ENCODE assay signal across 8 cellular contexts in the genomic region with DNA sequence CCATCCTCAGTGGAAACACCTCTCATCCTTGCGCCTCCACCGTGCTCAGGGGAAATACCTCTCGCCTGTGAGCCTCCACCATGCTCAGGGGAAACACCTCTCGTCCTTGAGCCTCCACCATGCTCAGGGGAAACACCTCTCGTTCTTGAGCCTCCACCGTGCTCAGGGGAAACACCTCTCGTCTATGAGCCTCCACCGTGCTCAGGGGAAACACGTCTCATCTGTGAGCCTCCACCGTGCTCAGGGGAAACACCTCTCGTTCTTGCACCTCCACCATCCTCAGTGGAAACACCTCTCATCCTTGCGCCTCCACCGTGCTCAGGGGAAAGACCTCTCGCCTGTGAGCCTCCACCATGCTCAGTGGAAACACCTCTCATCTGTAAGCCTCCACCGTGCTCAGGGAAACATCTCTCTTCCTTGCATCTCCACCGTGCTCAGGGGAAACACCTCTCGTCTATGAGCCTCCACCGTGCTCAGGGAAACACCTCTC. TPM values are rescaled to one million over a fixed set of nuclear protein-coding genes. Genes with fewer than 3 reads are reported as not detected.
DNase-seq lines count a peak whose midpoint lies in the region; ATAC-seq, FAIRE-seq and TF ChIP-seq lines count a peak whose summit lies in the region.
"Not testable (repeated sequence)": the region's sequence is repeated elsewhere in the genome, so short reads cannot be mapped to it uniquely, and the experiment has no call there.

No MANE protein-coding gene starts in this region.

- not testable (repeated sequence) for H3K27me3 ChIP-seq in CD4-positive, alpha-beta memory T cell (ENCODE audit: insufficient read depth, low read length)
- peaks cover 27% of the 10 kb centered on the region for H3K27me3 ChIP-seq in keratinocyte (ENCODE audit: control insufficient read depth, extremely low read depth, insufficient read depth, low read length)

- not testable (repeated sequence) for H2AFZ ChIP-seq in keratinocyte (ENCODE audit: control insufficient read depth, low read length)

- not testable (repeated sequence) for H3K79me2 ChIP-seq in keratinocyte (ENCODE audit: control insufficient read depth, insufficient read depth, low read length)

- H3K9me3 Mint-ChIP-seq in CD4-positive, alpha-beta memory T cell; activated B cell treated with CpG ODN at 0.5 μM for 24 hours; central memory CD8-positive, alpha-beta T cell; stimulated activated naive CD8-positive, alpha-beta T cell treated with anti-CD3 and anti-CD28 coated beads, Interleukin-15, amount 100 ng/mL, for 72 hours: not testable (repeated sequence)

- not testable (repeated sequence) for H3K4me2 ChIP-seq in keratinocyte (ENCODE audit: control insufficient read depth, extremely low read depth, insufficient read depth, low read depth, low read length)

- H3K4me1 Mint-ChIP-seq in CD4-positive, alpha-beta memory T cell; activated B cell treated with CpG ODN at 0.5 μM for 24 hours; central memory CD8-positive, alpha-beta T cell; stimulated activated naive CD8-positive, alpha-beta T cell treated with anti-CD3 and anti-CD28 coated beads, Interleukin-15, amount 100 ng/mL, for 72 hours: not testable (repeated sequence)

- ATAC-seq in GM19351 (IDR thresholded peaks at IDR 0.05; ENCODE audit: unreplicated experiment): peak; percentile 52
- ATAC-seq in activated B cell treated with CpG ODN at 0.5 μM for 24 hours (ENCODE audit: low read depth): not testable (repeated sequence)
- peak; percentile 22 for ATAC-seq in central memory CD8-positive, alpha-beta T cell (replicated peaks; ENCODE audit: extremely low read depth, poor library complexity, severe bottlenecking)
- ATAC-seq in stimulated activated naive CD8-positive, alpha-beta T cell treated with anti-CD3 and anti-CD28 coated beads, Interleukin-15, amount 100 ng/mL, for 72 hours: peak; percentile 66

- H3K36me3 Mint-ChIP-seq in CD4-positive, alpha-beta memory T cell; activated B cell treated with CpG ODN at 0.5 μM for 24 hours (ENCODE audit: low read depth); central memory CD8-positive, alpha-beta T cell (ENCODE audit: insufficient read depth): not testable (repeated sequence)

- H3K9ac ChIP-seq in keratinocyte (ENCODE audit: control insufficient read depth, extremely low read depth, insufficient read depth, low read length): not testable (repeated sequence)

- not testable (repeated sequence) for TF ChIP-seq CTCF in activated B cell treated with CpG ODN at 0.5 μM for 24 hours (IDR thresholded peaks at IDR 0.05); keratinocyte (optimal IDR thresholded peaks at IDR 0.05 in 1 of 3, IDR thresholded peaks at IDR 0.05 in 1 of 3, conservative IDR thresholded peaks at IDR 0.05 in 1 of 3; ENCODE audit: extremely low read depth in 1 of 3, insufficient read depth in 2 of 3, low read length in 3 of 3)

- not testable (repeated sequence) for H3K4me3 ChIP-seq in CD4-positive, alpha-beta memory T cell (ENCODE audit: low read length in 2 of 2); keratinocyte (ENCODE audit: control insufficient read depth in 2 of 3, extremely low read depth in 1 of 3, insufficient read depth in 2 of 3, low read depth in 1 of 3, low read length in 3 of 3)

- intact Hi-C loops in CD4-positive, alpha-beta memory T cell (cut with micrococcal nuclease): loop anchor here (2.0 kb wide), 1 partner anchor 88 kb away; no protein-coding TSS in a partner anchor
- intact Hi-C loops in activated B cell treated with CpG ODN at 0.5 μM for 24 hours (cut with micrococcal nuclease): loop anchor here (5.0 kb wide), 1 partner anchor 89 kb away; no protein-coding TSS in a partner anchor
- intact Hi-C loops in posterior vena cava (cut with DNase I): not testable (repeated sequence)

- not testable (repeated sequence) for H3K27me3 Mint-ChIP-seq in CD4-positive, alpha-beta memory T cell; activated B cell treated with CpG ODN at 0.5 μM for 24 hours; stimulated activated naive CD8-positive, alpha-beta T cell treated with anti-CD3 and anti-CD28 coated beads, Interleukin-15, amount 100 ng/mL, for 72 hours
- H3K27me3 Mint-ChIP-seq in central memory CD8-positive, alpha-beta T cell: peaks cover 10% of the 10 kb centered on the region

- H3K4me1 ChIP-seq in CD4-positive, alpha-beta memory T cell (ENCODE audit: insufficient read depth, low read length); keratinocyte (ENCODE audit: control insufficient read depth, extremely low read depth, insufficient read depth, low read length): not testable (repeated sequence)

- H3K9me1 ChIP-seq in keratinocyte (ENCODE audit: control insufficient read depth, extremely low read depth, insufficient read depth, low read length): not testable (repeated sequence)

- POLR2A ChIA-PET in CD4-positive, alpha-beta memory T cell (lab: Charles Lee; ENCODE audit: partially characterized antibody); activated B cell treated with CpG ODN at 0.5 μM for 24 hours (lab: Charles Lee): not testable (repeated sequence)

- dilution Hi-C loops in keratinocyte (cut with MboI; ENCODE audit: extremely low pct_ligation_motif_present, low sequenced_read_pairs): not testable (repeated sequence)

- H3K27ac Mint-ChIP-seq in CD4-positive, alpha-beta memory T cell: peak overlapping the region; percentile 5 to 83 (median 71)
- H3K27ac Mint-ChIP-seq in activated B cell treated with CpG ODN at 0.5 μM for 24 hours: not testable (repeated sequence)
- peak overlapping the region; percentile 7 for H3K27ac Mint-ChIP-seq in central memory CD8-positive, alpha-beta T cell (ENCODE audit: low read depth)
- peak overlapping the region in 1 of 2 donors; percentile 12 for H3K27ac Mint-ChIP-seq in stimulated activated naive CD8-positive, alpha-beta T cell treated with anti-CD3 and anti-CD28 coated beads, Interleukin-15, amount 100 ng/mL, for 72 hours

- H3K27ac ChIP-seq in CD4-positive, alpha-beta memory T cell (ENCODE audit: low read depth, low read length); keratinocyte (ENCODE audit: control insufficient read depth, insufficient read depth, low read length): not testable (repeated sequence)

- not testable (repeated sequence) for H3K9me3 ChIP-seq in CD4-positive, alpha-beta memory T cell (ENCODE audit: control insufficient read depth in 1 of 2, low read length in 2 of 2); keratinocyte (ENCODE audit: control insufficient read depth, low read depth, low read length)

- H3K36me3 ChIP-seq in CD4-positive, alpha-beta memory T cell (ENCODE audit: insufficient read depth, low read length); keratinocyte (ENCODE audit: control insufficient read depth in 2 of 2, extremely low read depth in 1 of 2, insufficient read depth in 2 of 2, low read length in 2 of 2): not testable (repeated sequence)

- CTCF ChIA-PET in CD4-positive, alpha-beta memory T cell (lab: Charles Lee; ENCODE audit: partially characterized antibody); activated B cell treated with CpG ODN at 0.5 μM for 24 hours (lab: Charles Lee): not testable (repeated sequence)

- not testable (repeated sequence) for H4K20me1 ChIP-seq in keratinocyte (ENCODE audit: control insufficient read depth, extremely low read depth, insufficient read depth, low read length)

- H3K4me3 Mint-ChIP-seq in CD4-positive, alpha-beta memory T cell: peak overlapping the region in 3 of 8 donors; percentile 5 to 36 (median 10)
- H3K4me3 Mint-ChIP-seq in activated B cell treated with CpG ODN at 0.5 μM for 24 hours; central memory CD8-positive, alpha-beta T cell; stimulated activated naive CD8-positive, alpha-beta T cell treated with anti-CD3 and anti-CD28 coated beads, Interleukin-15, amount 100 ng/mL, for 72 hours: not testable (repeated sequence)

- DNase-seq in CD4-positive, alpha-beta memory T cell: peak in 1 of 5 donors; percentile 83
- DNase-seq in activated B cell treated with CpG ODN at 0.5 μM for 24 hours (peak; percentile 15), posterior vena cava (ENCODE audit: low spot score) (peak; percentile 81)
- DNase-seq in activated T-cell treated with anti-CD3 and anti-CD28 coated beads, Interleukin-2, amount 50 U/mL, for 48 hours: peak; percentile 45 to 46
- DNase-seq in central memory CD8-positive, alpha-beta T cell (ENCODE audit: low spot score in 2 of 2); keratinocyte (ENCODE audit: low read depth, low spot score): not testable (repeated sequence)
- DNase-seq in stimulated activated naive CD8-positive, alpha-beta T cell treated with anti-CD3 and anti-CD28 coated beads, Interleukin-15, amount 100 ng/mL, for 72 hours: peak; percentile 25 to 70

- FAIRE-seq in keratinocyte (lab: Jason Lieb, UNC): peak; percentile 64

RNA-seq across cellular contexts. Expression of gene ZDHHC11, which starts 4.1 kb away (rescaled TPM):
- 10 to 100 TPM; 15.1 to 15.3 TPM for total RNA-seq in CD4-positive, alpha-beta memory T cell
- under 1 TPM in 1 of 2 donors, not detected in 1; 0.28 TPM for polyA plus RNA-seq in CD4-positive, alpha-beta memory T cell
- total RNA-seq in activated B cell treated with CpG ODN at 0.5 μM for 24 hours: 0.78 and 1.6 TPM in 2 replicates
- polyA plus RNA-seq in keratinocyte: 0.29 to 0.62 TPM (median 0.33 TPM) in 3 replicates
- polyA plus RNA-seq in keratinocyte (2011; ENCODE audit: low read depth): 2.1 TPM
- 0.30 and 0.73 TPM in 2 replicates for polyA plus RNA-seq in keratinocyte (2011; cell fraction: cytosol; rRNA removed)
- 8.9 and 11.7 TPM in 2 replicates for polyA plus RNA-seq in keratinocyte (2011; cell fraction: nucleus; rRNA removed)
- polyA plus RNA-seq in keratinocyte (2012; ENCODE audit: low replicate concordance): 0.65 and 1.7 TPM in 2 replicates
- 0.49 to 3.8 TPM (median 3.1 TPM) in 3 replicates for polyA minus RNA-seq in keratinocyte
- polyA minus RNA-seq in keratinocyte (2011; cell fraction: cytosol; rRNA and poly(A)+ RNA removed): not detected
- 4.9 and 6.3 TPM in 2 replicates for polyA minus RNA-seq in keratinocyte (2011; cell fraction: nucleus; rRNA and poly(A)+ RNA removed)
- 10 to 100 TPM in 1 of 2 donors, 1 to 10 TPM in 1; 8.9 to 29.1 TPM for total RNA-seq in posterior vena cava

RNA-seq across cellular contexts. Expression of gene BRD9, which starts 46.0 kb away (rescaled TPM):
- 10 to 100 TPM; 81.5 to 86.8 TPM for total RNA-seq in CD4-positive, alpha-beta memory T cell
- 10 to 100 TPM in 1 of 2 donors, 1 to 10 TPM in 1; 8.0 to 21.2 TPM for polyA plus RNA-seq in CD4-positive, alpha-beta memory T cell
- total RNA-seq in activated B cell treated with CpG ODN at 0.5 μM for 24 hours: 53.0 and 67.8 TPM in 2 replicates
- 9.0 to 14.4 TPM (median 10.1 TPM) in 3 replicates for polyA plus RNA-seq in keratinocyte
- 25.4 TPM for polyA plus RNA-seq in keratinocyte (2011; ENCODE audit: low read depth)
- 8.2 and 10.6 TPM in 2 replicates for polyA plus RNA-seq in keratinocyte (2011; cell fraction: cytosol; rRNA removed)
- polyA plus RNA-seq in keratinocyte (2011; cell fraction: nucleus; rRNA removed): 35.2 and 40.1 TPM in 2 replicates
- 16.6 and 25.9 TPM in 2 replicates for polyA plus RNA-seq in keratinocyte (2012; ENCODE audit: low replicate concordance)
- 11.6 to 27.1 TPM (median 16.7 TPM) in 3 replicates for polyA minus RNA-seq in keratinocyte
- 8.4 TPM for polyA minus RNA-seq in keratinocyte (2011; cell fraction: cytosol; rRNA and poly(A)+ RNA removed)
- 14.4 and 24.0 TPM in 2 replicates for polyA minus RNA-seq in keratinocyte (2011; cell fraction: nucleus; rRNA and poly(A)+ RNA removed)
- total RNA-seq in posterior vena cava: 10 to 100 TPM; 28.6 to 36.0 TPM

RNA-seq across cellular contexts. Expression of gene TRIP13, which starts 46.0 kb away (rescaled TPM):
- total RNA-seq in CD4-positive, alpha-beta memory T cell: 1 to 10 TPM in 1 of 2 experiments, under 1 TPM in 1; 0.69 to 1.0 TPM
- polyA plus RNA-seq in CD4-positive, alpha-beta memory T cell: under 1 TPM in 1 of 2 donors, not detected in 1; 0.39 TPM
- total RNA-seq in activated B cell treated with CpG ODN at 0.5 μM for 24 hours (3.5 and 4.1 TPM in 2 replicates), posterior vena cava (1 to 10 TPM in 1 of 2 donors, under 1 TPM in 1; 0.95 to 1.6 TPM)
- polyA plus RNA-seq in keratinocyte: 11.2 to 37.8 TPM (median 26.1 TPM) in 3 replicates
- 3.0 TPM for polyA plus RNA-seq in keratinocyte (2011; ENCODE audit: low read depth)
- 12.7 and 17.9 TPM in 2 replicates for polyA plus RNA-seq in keratinocyte (2011; cell fraction: cytosol; rRNA removed)
- 9.1 and 9.9 TPM in 2 replicates for polyA plus RNA-seq in keratinocyte (2011; cell fraction: nucleus; rRNA removed)
- 2.2 and 18.4 TPM in 2 replicates for polyA plus RNA-seq in keratinocyte (2012; ENCODE audit: low replicate concordance)
- 4.9 to 21.9 TPM (median 18.1 TPM) in 3 replicates for polyA minus RNA-seq in keratinocyte
- 11.7 TPM for polyA minus RNA-seq in keratinocyte (2011; cell fraction: cytosol; rRNA and poly(A)+ RNA removed)
- 3.3 and 5.6 TPM in 2 replicates for polyA minus RNA-seq in keratinocyte (2011; cell fraction: nucleus; rRNA and poly(A)+ RNA removed)
